ENCODE assay signal across 23 cellular contexts in genomic region chr18:1094408-1094807, GRCh38.
DNase-seq lines count a peak whose midpoint lies in the region; FAIRE-seq and TF ChIP-seq lines count a peak whose summit lies in the region.
"Had no signal": no experiment of that assay in that cellular context is flagged by ENCODE, and none has a peak within 500 bp of the region (broad histone marks: within the 10 kb centered on the region; RNA-seq: fewer than 3 reads in every experiment).

No MANE protein-coding gene starts in this region.

- peaks cover 0 to 3% of the 10 kb centered on the region in 2 donors for H3K4me1 ChIP-seq in ascending aorta
- H3K4me1 ChIP-seq: BLaER1, uterus had no signal

- no peak overlapping the region for H3K27ac ChIP-seq in ascending aorta
- H3K27ac ChIP-seq: BLaER1, ovary, uterus had no signal

- H3K27me3 ChIP-seq in ascending aorta: no peaks in the 10 kb centered on the region
- H3K27me3 ChIP-seq: BLaER1, ovary, uterus had no signal

- H3K4me3 ChIP-seq in cardiac fibroblast (replicated peaks in 1 of 2; ENCODE audit: low read depth in 2 of 2, low read length in 2 of 2) (no peak overlapping the region), ascending aorta (no peak overlapping the region)
- H3K4me3 ChIP-seq: BLaER1, mucosa of descending colon, ovary, smooth muscle cell, uterus had no signal

- H3K36me3 ChIP-seq in ascending aorta: no peaks in the 10 kb centered on the region
- H3K36me3 ChIP-seq: BLaER1, ovary, uterus had no signal

- intact Hi-C loops in ascending aorta (cut with DNase I): no loop called here

- FAIRE-seq in GM19239 (lab: Jason Lieb, UNC): no peak
- FAIRE-seq: GM12891 had no signal

- no peaks in the 10 kb centered on the region for H3K9me3 ChIP-seq in ascending aorta
- H3K9me3 ChIP-seq: ovary, uterus had no signal

- DNase-seq in Caki2 (ENCODE audit: low read depth) (peak; percentile 25), M059J (ENCODE audit: low read depth) (peak; percentile 81), cardiac fibroblast (ENCODE audit: low read depth in 2 of 2) (peak; percentile 25 to 73), occipital lobe (lab: John Stamatoyannopoulos, UW) (peak; percentile 1), GM19239 (ENCODE audit: insufficient read length, low spot score) (no peak), ascending aorta (ENCODE audit: low spot score in 2 of 2) (no peak)
- DNase-seq in activated effector memory CD4-positive, alpha-beta T cell treated with anti-CD3 and anti-CD28 coated beads, Interleukin-2, amount 50 U/mL, for 16 hours: no peak
- DNase-seq in activated CD4-positive, CD25-positive, alpha-beta regulatory T cell (lab: John Stamatoyannopoulos, UW): no peak
- DNase-seq: activated CD8-positive, alpha-beta memory T cell treated with anti-CD3 and anti-CD28 coated beads, Interleukin-2, amount 10 ng/mL, durations not matched to agents 7 days and 5 days; activated naive CD4-positive, alpha-beta T cell treated with anti-CD3 and anti-CD28 coated beads for 36 hours; central memory CD4-positive, alpha-beta T cell; glutamatergic neuron; islet precursor cell; Kasumi-1; mucosa of descending colon; NCI-H187; NCI-H510A treated with DMSO at 0.1 percent for 48 hours; ovary; stimulated activated naive CD8-positive, alpha-beta T cell treated with anti-CD3 and anti-CD28 coated beads, Interleukin-15, amount 100 ng/mL, for 72 hours; uterus had no signal

- in situ Hi-C loops in Caki2 (cut with HindIII; ENCODE audit: low pct_unique_long_range_greater_than_20kb, low sequenced_read_pairs): no loop called here

- no peak for TF ChIP-seq CTCF in cardiac fibroblast (IDR thresholded peaks at IDR 0.05; ENCODE audit: low read depth, low read length)
- TF ChIP-seq CTCF in ascending aorta (IDR thresholded peaks at IDR 0.05): no peak

Comparison
In these comparisons a context has a peak if more than half of its experiments do, and no peak if none do; other contexts are left out.
1. DNase-seq: peak in Caki2 (single experiment), M059J (single experiment), cardiac fibroblast (2 of 2) and occipital lobe (single experiment); none in activated effector memory CD4-positive, alpha-beta T cell treated with anti-CD3 and anti-CD28 coated beads, Interleukin-2, amount 50 U/mL, for 16 hours (single experiment), GM19239 (single experiment), ascending aorta (0 of 2) and activated CD4-positive, CD25-positive, alpha-beta regulatory T cell (0 of 4).